ENCODE assay signal across 8 cellular contexts in the genomic region with DNA sequence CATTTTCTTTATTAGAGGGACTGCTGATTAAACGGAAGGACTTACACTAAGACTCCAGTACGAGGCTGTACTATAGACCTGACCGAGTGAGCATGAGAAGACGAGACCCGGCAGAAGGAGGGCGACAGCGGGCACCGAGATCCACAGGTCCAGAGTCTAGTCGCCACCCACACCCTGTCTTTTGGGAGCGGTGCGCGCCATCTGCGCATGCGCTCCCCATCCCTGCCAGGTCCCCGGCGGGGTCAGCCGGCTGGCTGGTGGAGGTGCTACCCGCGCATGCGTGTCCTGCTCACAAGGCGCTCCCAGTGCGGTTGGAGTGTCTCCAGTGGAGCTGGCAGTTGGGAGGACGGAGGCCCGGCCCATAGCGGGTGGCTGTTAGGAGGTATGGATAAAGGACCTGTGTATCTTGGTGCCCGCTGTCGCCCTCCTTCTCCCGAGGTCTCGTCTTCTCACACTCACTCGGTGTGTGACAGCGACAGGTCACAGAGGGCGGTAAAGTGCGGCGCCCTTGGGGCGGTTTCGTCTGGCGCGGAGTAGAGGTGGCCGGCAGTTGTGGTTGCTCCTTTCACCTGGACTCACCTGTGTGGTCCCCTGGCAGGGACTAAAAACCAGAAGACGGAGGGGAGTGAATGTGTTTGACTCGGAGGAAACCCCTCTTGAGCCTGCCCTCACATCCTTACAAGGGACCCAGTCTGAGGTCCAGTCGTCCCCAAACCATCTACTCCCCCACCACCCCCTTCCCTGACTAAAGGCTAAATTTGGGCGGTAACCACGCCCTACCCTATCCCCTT. TPM values are rescaled to one million over a fixed set of nuclear protein-coding genes. Genes with fewer than 3 reads are reported as not detected.
DNase-seq lines count a peak whose midpoint lies in the region; ATAC-seq and TF ChIP-seq lines count a peak whose summit lies in the region.

No MANE protein-coding gene starts in this region.

- H3K4me3 Mint-ChIP-seq in mesothelial cell of epicardium, result peak overlapping the region; percentile 68

- no peak overlapping the region for H3K27ac Mint-ChIP-seq in mesothelial cell of epicardium

- H3K4me3 ChIP-seq in endocrine pancreas (ENCODE audit: control insufficient read depth, insufficient read depth, low read length), result no peak overlapping the region

- TF ChIP-seq CTCF in mesothelial cell of epicardium (IDR thresholded peaks at IDR 0.05; ENCODE audit: unreplicated experiment), result no peak

- no peaks in the 10 kb centered on the region for H3K4me1 ChIP-seq in endocrine pancreas (ENCODE audit: control insufficient read depth, insufficient read depth, low read length)

- H3K9ac ChIP-seq in endocrine pancreas (ENCODE audit: control insufficient read depth, insufficient read depth, low read length), result peak overlapping the region; percentile 60

- peaks cover 9% of the 10 kb centered on the region for H3K4me1 Mint-ChIP-seq in mesothelial cell of epicardium

- ATAC-seq in HG03565 (IDR thresholded peaks at IDR 0.05; ENCODE audit: unreplicated experiment), result peak; percentile 73

- no peaks in the 10 kb centered on the region for H3K9me3 ChIP-seq in endocrine pancreas (ENCODE audit: control insufficient read depth, low read length)

- peaks cover 4% of the 10 kb centered on the region for H3K9me3 Mint-ChIP-seq in mesothelial cell of epicardium

- no peaks in the 10 kb centered on the region for H3K27me3 ChIP-seq in endocrine pancreas (ENCODE audit: control insufficient read depth, insufficient read depth, low read length)

- H3K27me3 Mint-ChIP-seq in mesothelial cell of epicardium (ENCODE audit: low read depth), result peaks cover 7% of the 10 kb centered on the region

- no peaks in the 10 kb centered on the region for H3K36me3 ChIP-seq in endocrine pancreas (ENCODE audit: control insufficient read depth, insufficient read depth, low read length)

- H3K36me3 Mint-ChIP-seq in mesothelial cell of epicardium, result no peaks in the 10 kb centered on the region

- DNase-seq in AG08396 (ENCODE audit: low spot score) (peak; percentile 92), GM19238 (ENCODE audit: insufficient read length, low spot score) (peak; percentile 73), NCI-H82 (lab: John Stamatoyannopoulos, UW) (peak; percentile 91), mesothelial cell of epicardium (ENCODE audit: low spot score in 2 of 2, unreplicated experiment in 2 of 2) (peak; percentile 47 to 73)
- peak; percentile 19 for DNase-seq in activated CD8-positive, alpha-beta memory T cell treated with anti-CD3 and anti-CD28 coated beads, Interleukin-2, amount 50 U/mL, for 1 hour (ENCODE audit: extremely low read depth)
- DNase-seq in stimulated activated CD8-positive, alpha-beta memory T cell treated with anti-CD3 and anti-CD28 coated beads, Interleukin-15, amount 100 ng/mL, for 48 hours (ENCODE audit: low read depth in 2 of 2), result peak; percentile 70 to 74

RNA-seq across cellular contexts. Expression of gene HSD17B10, which starts 7.6 kb away (rescaled TPM):
- 65.8 to 70.1 TPM (median 68.6 TPM) in 3 replicates for total RNA-seq in mesothelial cell of epicardium

RNA-seq across cellular contexts. Expression of gene RIBC1, which starts 19.1 kb away (rescaled TPM):
- 1.2 to 2.0 TPM (median 1.7 TPM) in 3 replicates for total RNA-seq in mesothelial cell of epicardium

RNA-seq across cellular contexts. Expression of gene SMC1A, which starts 19.3 kb away (rescaled TPM):
- total RNA-seq in mesothelial cell of epicardium, result 58.2 to 66.2 TPM (median 65.1 TPM) in 3 replicates

Comparison
In these comparisons a context has a peak if more than half of its experiments do, and no peak if none do; other contexts are left out.
1. DNase-seq: peak in every context shown above with its lines; median percentile 92 in AG08396; 91 in NCI-H82; 73 in GM19238; 72 in stimulated activated CD8-positive, alpha-beta memory T cell treated with anti-CD3 and anti-CD28 coated beads, Interleukin-15, amount 100 ng/mL, for 48 hours; 60 in mesothelial cell of epicardium; 19 in activated CD8-positive, alpha-beta memory T cell treated with anti-CD3 and anti-CD28 coated beads, Interleukin-2, amount 50 U/mL, for 1 hour.